In the genomic region with DNA sequence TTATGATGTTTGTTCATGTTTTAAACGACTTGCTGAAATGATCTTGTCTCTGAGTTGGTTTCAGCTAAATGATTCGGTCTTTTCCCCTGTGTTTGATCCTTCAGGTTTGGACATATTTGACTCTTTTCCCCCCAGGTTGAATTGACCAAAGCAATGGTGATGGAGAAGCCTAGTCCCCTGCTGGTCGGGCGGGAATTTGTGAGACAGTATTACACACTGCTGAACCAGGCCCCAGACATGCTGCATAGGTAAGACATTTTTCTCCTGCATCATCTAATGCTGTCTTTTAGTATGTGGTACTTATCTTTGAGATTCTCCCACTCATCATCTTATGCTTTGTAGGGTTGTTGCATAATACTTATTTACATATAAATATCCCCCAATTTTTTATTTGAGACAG, we compare ENCODE assay signal across 1 cellular context.
TF ChIP-seq lines count a peak whose summit lies in the region.

No MANE protein-coding gene starts in this region.

TF ChIP-seq in HCT116, 20 proteins besides CTCF, POLR2A, EP300 and RAD21:
- no peak for TF ChIP-seq YY1 (IDR thresholded peaks at IDR 0.05; ENCODE audit: extremely low read depth, insufficient replicate concordance, low read depth, low read length)
- no peak for TF ChIP-seq EZH2 (IDR thresholded peaks at IDR 0.05)
- TF ChIP-seq SRF (IDR thresholded peaks at IDR 0.05; ENCODE audit: low read depth), result no peak
- no peak for TF ChIP-seq EGR1 (IDR thresholded peaks at IDR 0.05; ENCODE audit: low read depth)
- TF ChIP-seq, protein P1, sequence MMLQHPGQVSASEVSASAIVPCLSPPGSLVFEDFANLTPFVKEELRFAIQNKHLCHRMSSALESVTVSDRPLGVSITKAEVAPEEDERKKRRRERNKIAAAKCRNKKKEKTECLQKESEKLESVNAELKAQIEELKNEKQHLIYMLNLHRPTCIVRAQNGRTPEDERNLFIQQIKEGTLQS (IDR thresholded peaks at IDR 0.05), result no peak
- no peak for TF ChIP-seq ZNF274 (IDR thresholded peaks at IDR 0.05; ENCODE audit: low read depth, low read length)
- no peak for TF ChIP-seq JUND (IDR thresholded peaks at IDR 0.05)
- no peak for TF ChIP-seq ELF1 (IDR thresholded peaks at IDR 0.05; ENCODE audit: borderline replicate concordance, low read depth)
- TF ChIP-seq EZH2phosphoT487 (IDR thresholded peaks at IDR 0.05; ENCODE audit: borderline replicate concordance), result no peak
- TF ChIP-seq POLR2AphosphoS5 (IDR thresholded peaks at IDR 0.05; ENCODE audit: low read depth, low read length), result no peak
- TF ChIP-seq ZFX (IDR thresholded peaks at IDR 0.05), result no peak
- TF ChIP-seq ZBTB33 (IDR thresholded peaks at IDR 0.05; ENCODE audit: extremely low read depth, insufficient replicate concordance, low read length), result no peak
- TF ChIP-seq CBX3 (IDR thresholded peaks at IDR 0.05; ENCODE audit: low read depth), result no peak
- TF ChIP-seq, protein P2, sequence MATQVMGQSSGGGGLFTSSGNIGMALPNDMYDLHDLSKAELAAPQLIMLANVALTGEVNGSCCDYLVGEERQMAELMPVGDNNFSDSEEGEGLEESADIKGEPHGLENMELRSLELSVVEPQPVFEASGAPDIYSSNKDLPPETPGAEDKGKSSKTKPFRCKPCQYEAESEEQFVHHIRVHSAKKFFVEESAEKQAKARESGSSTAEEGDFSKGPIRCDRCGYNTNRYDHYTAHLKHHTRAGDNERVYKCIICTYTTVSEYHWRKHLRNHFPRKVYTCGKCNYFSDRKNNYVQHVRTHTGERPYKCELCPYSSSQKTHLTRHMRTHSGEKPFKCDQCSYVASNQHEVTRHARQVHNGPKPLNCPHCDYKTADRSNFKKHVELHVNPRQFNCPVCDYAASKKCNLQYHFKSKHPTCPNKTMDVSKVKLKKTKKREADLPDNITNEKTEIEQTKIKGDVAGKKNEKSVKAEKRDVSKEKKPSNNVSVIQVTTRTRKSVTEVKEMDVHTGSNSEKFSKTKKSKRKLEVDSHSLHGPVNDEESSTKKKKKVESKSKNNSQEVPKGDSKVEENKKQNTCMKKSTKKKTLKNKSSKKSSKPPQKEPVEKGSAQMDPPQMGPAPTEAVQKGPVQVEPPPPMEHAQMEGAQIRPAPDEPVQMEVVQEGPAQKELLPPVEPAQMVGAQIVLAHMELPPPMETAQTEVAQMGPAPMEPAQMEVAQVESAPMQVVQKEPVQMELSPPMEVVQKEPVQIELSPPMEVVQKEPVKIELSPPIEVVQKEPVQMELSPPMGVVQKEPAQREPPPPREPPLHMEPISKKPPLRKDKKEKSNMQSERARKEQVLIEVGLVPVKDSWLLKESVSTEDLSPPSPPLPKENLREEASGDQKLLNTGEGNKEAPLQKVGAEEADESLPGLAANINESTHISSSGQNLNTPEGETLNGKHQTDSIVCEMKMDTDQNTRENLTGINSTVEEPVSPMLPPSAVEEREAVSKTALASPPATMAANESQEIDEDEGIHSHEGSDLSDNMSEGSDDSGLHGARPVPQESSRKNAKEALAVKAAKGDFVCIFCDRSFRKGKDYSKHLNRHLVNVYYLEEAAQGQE (IDR thresholded peaks at IDR 0.05; ENCODE audit: low read depth), result no peak
- no peak for TF ChIP-seq FOSL1 (IDR thresholded peaks at IDR 0.05; ENCODE audit: low read depth)
- TF ChIP-seq, protein P3, sequence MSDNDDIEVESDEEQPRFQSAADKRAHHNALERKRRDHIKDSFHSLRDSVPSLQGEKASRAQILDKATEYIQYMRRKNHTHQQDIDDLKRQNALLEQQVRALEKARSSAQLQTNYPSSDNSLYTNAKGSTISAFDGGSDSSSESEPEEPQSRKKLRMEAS (IDR thresholded peaks at IDR 0.05), result no peak
- no peak for TF ChIP-seq SP1 (IDR thresholded peaks at IDR 0.05; ENCODE audit: low read depth)
- TF ChIP-seq TCF7L2 (IDR thresholded peaks at IDR 0.05; ENCODE audit: borderline replicate concordance, extremely low read depth, insufficient read depth, insufficient read length), result no peak
- TF ChIP-seq SIN3A (IDR thresholded peaks at IDR 0.05; ENCODE audit: low read depth), result no peak
- TF ChIP-seq CEBPB (IDR thresholded peaks at IDR 0.05; ENCODE audit: low read depth), result no peak
